ENCODE assay signal across 8 cellular contexts in genomic region chr7:151245360-151246160, GRCh38. TPM values are rescaled to one million over a fixed set of nuclear protein-coding genes. Genes with fewer than 3 reads are reported as not detected.
DNase-seq lines count a peak whose midpoint lies in the region; ATAC-seq and TF ChIP-seq lines count a peak whose summit lies in the region.

No MANE protein-coding gene starts in this region.

- peaks cover 27% of the 10 kb centered on the region for H3K79me1 ChIP-seq in mesenchymal stem cell (replicated peaks; ENCODE audit: low read length, poor library complexity, severe bottlenecking)

- peak overlapping the region; percentile 41 for H2AK5ac ChIP-seq in mesenchymal stem cell (ENCODE audit: low read length, severe bottlenecking)

- peaks cover 48% of the 10 kb centered on the region for H3K27me3 Mint-ChIP-seq in stimulated activated naive CD8-positive, alpha-beta T cell treated with anti-CD3 and anti-CD28 coated beads, Interleukin-15, amount 100 ng/mL, for 72 hours

- H3K27ac Mint-ChIP-seq in stimulated activated naive CD8-positive, alpha-beta T cell treated with anti-CD3 and anti-CD28 coated beads, Interleukin-15, amount 100 ng/mL, for 72 hours, result no peak overlapping the region

- no peak overlapping the region for H2AFZ ChIP-seq in mesenchymal stem cell (ENCODE audit: low read depth, low read length)

- no peak overlapping the region for H2BK5ac ChIP-seq in mesenchymal stem cell (ENCODE audit: low read depth, low read length, poor library complexity, severe bottlenecking)

- peak overlapping the region; percentile 52 for H4K91ac ChIP-seq in mesenchymal stem cell (ENCODE audit: low read length)

- TF ChIP-seq CTCF in coronary artery (IDR thresholded peaks at IDR 0.05), result peak; percentile 91

- H3K9ac ChIP-seq in ES-I3 (ENCODE audit: low read depth, low read length) (peak overlapping the region; percentile 39; the same call in 1 of the 2 replicates), mesenchymal stem cell (ENCODE audit: low read length) (peak overlapping the region; percentile 49)

- H3K4ac ChIP-seq in mesenchymal stem cell (ENCODE audit: low read depth in 1 of 2, low read length in 2 of 2), result peak overlapping the region in 1 of 2 experiments; percentile 64

- H3K36me3 ChIP-seq in ES-I3 (ENCODE audit: insufficient read depth, low read length) (no peaks in the 10 kb centered on the region), mesenchymal stem cell (ENCODE audit: control insufficient read depth in 1 of 2, insufficient read depth in 2 of 2, low read depth in 1 of 2, low read length in 2 of 2) (peaks cover 19 to 29% of the 10 kb centered on the region in 2 experiments)

- H2BK15ac ChIP-seq in mesenchymal stem cell (ENCODE audit: low read depth, poor library complexity, severe bottlenecking), result no peak overlapping the region

- H3K23ac ChIP-seq in mesenchymal stem cell (ENCODE audit: low read length in 2 of 2), result peak overlapping the region in 1 of 2 experiments; percentile 28

- H3K9me3 ChIP-seq in ES-I3 (ENCODE audit: control insufficient read depth, insufficient read depth, low read length), result no peaks in the 10 kb centered on the region; the same call in 1 of the 2 replicates
- no peaks in the 10 kb centered on the region for H3K9me3 ChIP-seq in mesenchymal stem cell (ENCODE audit: control insufficient read depth, low read length)

- no peaks in the 10 kb centered on the region for H3K27me3 ChIP-seq in mesenchymal stem cell (ENCODE audit: control insufficient read depth in 1 of 2, insufficient read depth in 1 of 2, low read length in 2 of 2)

- H3K4me1 Mint-ChIP-seq in stimulated activated naive CD8-positive, alpha-beta T cell treated with anti-CD3 and anti-CD28 coated beads, Interleukin-15, amount 100 ng/mL, for 72 hours, result peaks cover 81% of the 10 kb centered on the region

- H3K9me3 Mint-ChIP-seq in stimulated activated naive CD8-positive, alpha-beta T cell treated with anti-CD3 and anti-CD28 coated beads, Interleukin-15, amount 100 ng/mL, for 72 hours, result no peaks in the 10 kb centered on the region

- peak overlapping the region; percentile 97 to 99 for H3K27ac ChIP-seq in coronary artery
- H3K27ac ChIP-seq in mesenchymal stem cell (ENCODE audit: low read length, poor library complexity, severe bottlenecking), result no peak overlapping the region

- H3K18ac ChIP-seq in mesenchymal stem cell (ENCODE audit: low read depth in 1 of 2, low read length in 2 of 2), result peak overlapping the region; percentile 41 to 74

- H2BK12ac ChIP-seq in mesenchymal stem cell (ENCODE audit: low read length in 2 of 2), result no peak overlapping the region

- H3K4me2 ChIP-seq in mesenchymal stem cell (ENCODE audit: low read length, poor library complexity, severe bottlenecking), result peak overlapping the region; percentile 79

- WGBS in mesenchymal stem cell, result 9% methylated on average over 46 of the region's 60 CpGs

- no peak overlapping the region for H2BK120ac ChIP-seq in mesenchymal stem cell (ENCODE audit: low read depth, low read length)

- peak overlapping the region; percentile 39 for H4K8ac ChIP-seq in mesenchymal stem cell (ENCODE audit: low read length)

- H3K4me1 ChIP-seq in ES-I3 (ENCODE audit: insufficient read depth, low read length) (peaks cover 11% of the 10 kb centered on the region), mesenchymal stem cell (ENCODE audit: control insufficient read depth, insufficient read depth, low read depth, low read length) (peaks cover 49% of the 10 kb centered on the region)

- H3K14ac ChIP-seq in mesenchymal stem cell (ENCODE audit: low read length in 2 of 2), result peak overlapping the region in 1 of 2 experiments; percentile 26

- no peak for DNase-seq in coronary artery (ENCODE audit: low spot score)
- DNase-seq in mesenchymal stem cell, result peak; percentile 43
- peak; percentile 72 to 75 for DNase-seq in stimulated activated naive CD8-positive, alpha-beta T cell treated with anti-CD3 and anti-CD28 coated beads, Interleukin-15, amount 100 ng/mL, for 72 hours
- DNase-seq in NCI-H2196 (lab: John Stamatoyannopoulos, UW; ENCODE audit: unreplicated experiment), result no peak

- H3K4me3 ChIP-seq in coronary artery, result peak overlapping the region; percentile 94
- peak overlapping the region; percentile 49 to 70 for H3K4me3 ChIP-seq in mesenchymal stem cell (ENCODE audit: insufficient read depth in 1 of 2, low read depth in 1 of 2, low read length in 2 of 2)

- H3K4me3 Mint-ChIP-seq in stimulated activated naive CD8-positive, alpha-beta T cell treated with anti-CD3 and anti-CD28 coated beads, Interleukin-15, amount 100 ng/mL, for 72 hours, result peak overlapping the region; percentile 70 to 84

- ATAC-seq in HG03354 (IDR thresholded peaks at IDR 0.05; ENCODE audit: poor library complexity, severe bottlenecking, unreplicated experiment), result peak; percentile 51
- ATAC-seq in activated CD4-positive, CD25-positive, alpha-beta regulatory T cell treated with anti-CD3 and anti-CD28 coated beads, Interleukin-2, amount 50 U/mL, for 24 hours, result peak; percentile 59 to 65
- ATAC-seq in stimulated activated naive CD8-positive, alpha-beta T cell treated with anti-CD3 and anti-CD28 coated beads, Interleukin-15, amount 100 ng/mL, for 72 hours, result peak; percentile 74
- no peak for ATAC-seq in HG02588 (IDR thresholded peaks at IDR 0.05; ENCODE audit: unreplicated experiment)

RNA-seq across cellular contexts. Expression of gene SMARCD3, which starts 2.9 kb away (rescaled TPM):
- polyA plus RNA-seq in mesenchymal stem cell (2013, experiment 1 of 2), result 81.8 TPM
- polyA plus RNA-seq in mesenchymal stem cell (2013, experiment 2 of 2), result 74.6 TPM

RNA-seq across cellular contexts. Expression of gene CHPF2, which starts 13.3 kb away (rescaled TPM):
- 73.1 TPM for polyA plus RNA-seq in mesenchymal stem cell (2013, experiment 1 of 2)
- 72.6 TPM for polyA plus RNA-seq in mesenchymal stem cell (2013, experiment 2 of 2)

RNA-seq across cellular contexts. Expression of gene ABCF2, which starts 18.6 kb away (rescaled TPM):
- polyA plus RNA-seq in mesenchymal stem cell (2013, experiment 1 of 2), result 26.1 TPM
- 25.0 TPM for polyA plus RNA-seq in mesenchymal stem cell (2013, experiment 2 of 2)

RNA-seq across cellular contexts. Expression of gene H2BK1, which starts 35.3 kb away (rescaled TPM):
- polyA plus RNA-seq in mesenchymal stem cell (2013, experiment 1 of 2), result not detected
- polyA plus RNA-seq in mesenchymal stem cell (2013, experiment 2 of 2), result not detected

RNA-seq across cellular contexts. Expression of gene ASB10, which starts 58.5 kb away (rescaled TPM):
- not detected for polyA plus RNA-seq in mesenchymal stem cell (2013, experiment 1 of 2)
- polyA plus RNA-seq in mesenchymal stem cell (2013, experiment 2 of 2), result not detected

Comparison
In these comparisons a context has a peak if more than half of its experiments do, and no peak if none do; other contexts are left out.
1. DNase-seq: peak in mesenchymal stem cell (single experiment) and stimulated activated naive CD8-positive, alpha-beta T cell treated with anti-CD3 and anti-CD28 coated beads, Interleukin-15, amount 100 ng/mL, for 72 hours (2 of 2); none in coronary artery (single experiment) and NCI-H2196 (single experiment).